ENCODE assay signal across 31 cellular contexts in genomic region chr5:98231089-98231488, GRCh38.
"Had no signal": no experiment of that assay in that cellular context is flagged by ENCODE, and none has a peak within 500 bp of the region (broad histone marks: within the 10 kb centered on the region; RNA-seq: fewer than 3 reads in every experiment).

No MANE protein-coding gene starts in this region.

- H3K36me3 Mint-ChIP-seq: activated CD4-positive, alpha-beta memory T cell treated with anti-CD3 and anti-CD28 coated beads for 36 hours had no signal

- H3K4me3 ChIP-seq: breast epithelium, colonic mucosa, SJCRH30 had no signal

- ATAC-seq: HepG2, Panc1, Right ventricle myocardium inferior, WTC11 had no signal

- H3K36me3 ChIP-seq: breast epithelium, colonic mucosa, SJCRH30 had no signal

- H3K27ac Mint-ChIP-seq: activated CD4-positive, alpha-beta memory T cell treated with anti-CD3 and anti-CD28 coated beads for 36 hours; activated CD4-positive, alpha-beta T cell treated with anti-CD3 and anti-CD28 coated beads, Interleukin-2, amount 10 ng/mL, durations not matched to agents 7 days and 5 days; activated T-cell treated with anti-CD3 and anti-CD28 coated beads, Interleukin-2, amount 50 U/mL, for 24 hours; T-helper 1 cell treated with Interleukin-12 subunit alpha and Interleukin-12 subunit beta and Interleukin-4 antibody, amounts not matched to agents 30 μg/mL and 1 μg/mL, for 36 hours; WTC11 had no signal

- H3K27ac ChIP-seq: breast epithelium, colonic mucosa, SJCRH30 had no signal

- H3K4me1 Mint-ChIP-seq: activated CD4-positive, alpha-beta T cell treated with anti-CD3 and anti-CD28 coated beads, Interleukin-2, amount 10 ng/mL, durations not matched to agents 7 days and 5 days; WTC11 had no signal

- H3K27me3 Mint-ChIP-seq: activated CD4-positive, alpha-beta memory T cell treated with anti-CD3 and anti-CD28 coated beads for 36 hours; activated CD4-positive, alpha-beta T cell treated with anti-CD3 and anti-CD28 coated beads, Interleukin-2, amount 10 ng/mL, durations not matched to agents 7 days and 5 days; activated T-cell treated with anti-CD3 and anti-CD28 coated beads, Interleukin-2, amount 50 U/mL, for 24 hours had no signal

- H3K4me3 Mint-ChIP-seq: activated CD4-positive, alpha-beta memory T cell treated with anti-CD3 and anti-CD28 coated beads for 36 hours; activated CD4-positive, alpha-beta T cell treated with anti-CD3 and anti-CD28 coated beads, Interleukin-2, amount 10 ng/mL, durations not matched to agents 7 days and 5 days; activated T-cell treated with anti-CD3 and anti-CD28 coated beads, Interleukin-2, amount 50 U/mL, for 24 hours; T-helper 1 cell treated with Interleukin-12 subunit alpha and Interleukin-12 subunit beta and Interleukin-4 antibody, amounts not matched to agents 30 μg/mL and 1 μg/mL, for 36 hours; WTC11 had no signal

- H3K27me3 ChIP-seq: breast epithelium, colonic mucosa, SJCRH30 had no signal

- DNase-seq: activated CD4-positive, alpha-beta memory T cell treated with anti-CD3 and anti-CD28 coated beads for 36 hours; activated CD4-positive, alpha-beta T cell treated with anti-CD3 and anti-CD28 coated beads, Interleukin-2, amount 10 ng/mL, durations not matched to agents 7 days and 5 days; activated CD4-positive, CD25-positive, alpha-beta regulatory T cell treated with anti-CD3 and anti-CD28 coated beads, Interleukin-2, amount 50 U/mL, for 72 hours; activated effector memory CD4-positive, alpha-beta T cell treated with anti-CD3 and anti-CD28 coated beads, Interleukin-2, amount 50 U/mL, for 16 hours; activated naive CD4-positive, alpha-beta T cell treated with Interleukin-2 at 50 U/mL for 16 hours; activated T-cell treated with anti-CD3 and anti-CD28 coated beads, Interleukin-2, amount 50 U/mL, for 24 hours; aorta; caudate nucleus; colonic mucosa; Karpas-422; MM.1S; NCI-H1092 treated with DMSO at 0.1 percent for 48 hours; NCI-H1417 treated with DMSO at 0.1 percent for 48 hours; NCI-H1694; NCI-H2029; NCI-H2107; NCI-H2171 treated with DMSO at 0.1 percent for 48 hours; NCI-H345; NCI-H510A; NCI-H526 treated with DMSO at 0.1 percent for 48 hours; NK-92 treated with Interleukin-12 subunit alpha and Interleukin-12 subunit beta, amount 100 ng/mL, for 24 hours; OCI-M1; RPMI8226; SJCRH30; SK-N-SH had no signal

- H3K9me3 ChIP-seq: colonic mucosa, SK-N-SH had no signal

- H3K4me1 ChIP-seq: breast epithelium, colonic mucosa, SJCRH30 had no signal
